In the genomic region with DNA sequence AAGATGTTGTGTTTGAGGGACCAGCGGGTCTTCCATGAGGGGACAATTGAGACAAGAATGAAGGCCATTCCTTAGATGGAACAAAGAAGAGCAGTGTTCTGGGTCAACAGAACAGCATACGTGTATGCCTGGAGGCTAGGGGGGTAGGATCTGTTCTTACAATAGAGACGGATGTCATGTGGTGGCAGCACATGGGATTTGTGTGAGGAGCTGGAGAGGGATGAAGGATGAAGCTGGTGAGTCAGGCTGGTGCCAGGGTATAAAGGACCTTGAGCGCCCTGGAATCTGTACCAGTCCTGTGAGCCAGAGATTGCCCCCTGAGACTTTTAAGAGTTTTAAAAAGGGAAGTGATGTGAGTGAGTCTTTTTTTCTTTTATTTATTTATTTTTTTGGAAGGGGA, we compare ENCODE assay signal across 19 cellular contexts.
"Had no signal": no experiment of that assay in that cellular context is flagged by ENCODE, and none has a peak within 500 bp of the region (broad histone marks: within the 10 kb centered on the region; RNA-seq: fewer than 3 reads in every experiment).

No MANE protein-coding gene starts in this region.

- ATAC-seq: activated CD8-positive, alpha-beta T cell treated with anti-CD3 and anti-CD28 coated beads, Interleukin-2, amount 10 ng/mL, durations not matched to agents 7 days and 5 days; activated naive CD8-positive, alpha-beta T cell treated with anti-CD3 and anti-CD28 coated beads, Interleukin-2, amount 50 U/mL, for 24 hours; heart right ventricle; left colon; stimulated activated naive B cell treated with anti-CD40 and anti-IgM and Interleukin-4, amounts not matched to agents 10 μg/mL and 1 μg/mL and 100 μg/mL, for 72 hours had no signal

- H3K27ac ChIP-seq: cardiac muscle cell, heart right ventricle, sigmoid colon, uterus had no signal

- H3K4me3 ChIP-seq: cardiac muscle cell, heart right ventricle, sigmoid colon, smooth muscle cell, uterus had no signal

- H3K9me3 ChIP-seq: heart right ventricle, sigmoid colon, uterus had no signal

- DNase-seq: activated CD4-positive, alpha-beta T cell treated with anti-CD3 and anti-CD28 coated beads for 1 hour; activated CD4-positive, alpha-beta T cell treated with anti-CD3 and anti-CD28 coated beads, Interleukin-2, amount 50 U/mL, for 1 hour; activated CD8-positive, alpha-beta T cell treated with anti-CD3 and anti-CD28 coated beads, Interleukin-2, amount 10 ng/mL, durations not matched to agents 7 days and 5 days; activated gamma-delta T cell; activated naive CD4-positive, alpha-beta T cell treated with anti-CD3 and anti-CD28 coated beads, Interleukin-2, amount 50 U/mL, for 16 hours; activated naive CD8-positive, alpha-beta T cell treated with anti-CD3 and anti-CD28 coated beads, Interleukin-2, amount 50 U/mL, for 24 hours; effector CD4-positive, alpha-beta T cell; heart right ventricle; left colon; mesenchymal stem cell; naive B cell; nucleus accumbens; sigmoid colon; stimulated activated CD4-positive, alpha-beta T cell treated with anti-CD3 and anti-CD28 coated beads, Interleukin-15, amount 100 ng/mL, for 24 hours; stimulated activated naive B cell treated with anti-CD40 and anti-IgM and Interleukin-4, amounts not matched to agents 10 μg/mL and 1 μg/mL and 100 μg/mL, for 72 hours; trophoblast cell; uterus had no signal

- H3K36me3 ChIP-seq: cardiac muscle cell, heart right ventricle, sigmoid colon, uterus had no signal

- H3K4me1 ChIP-seq: heart right ventricle, sigmoid colon, uterus had no signal
